In the genomic region with DNA sequence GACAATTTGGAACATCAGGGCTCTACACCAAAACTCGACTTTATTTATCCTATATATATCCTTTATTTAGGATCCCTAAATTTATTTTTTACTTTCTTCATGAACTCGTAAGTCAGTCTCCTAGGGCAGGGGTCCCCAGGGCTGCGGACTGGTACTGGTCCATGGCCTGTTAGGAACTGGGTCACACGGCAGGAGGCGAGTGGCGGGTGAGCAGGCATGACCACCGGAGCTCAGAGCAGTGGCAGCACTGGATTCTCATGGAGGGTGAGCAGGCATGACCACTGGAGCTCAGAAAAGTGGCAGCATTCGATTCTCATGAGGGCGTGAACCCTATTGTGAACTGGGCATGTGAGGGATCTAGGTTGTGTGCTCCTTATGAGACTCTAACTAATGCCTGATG, we compare ENCODE assay signal across 6 cellular contexts.
"Had no signal": no experiment of that assay in that cellular context is flagged by ENCODE, and none has a peak within 500 bp of the region (broad histone marks: within the 10 kb centered on the region; RNA-seq: fewer than 3 reads in every experiment).

No MANE protein-coding gene starts in this region.

- FAIRE-seq: HepG2, K562 had no signal

- H3K27ac ChIP-seq: HL-60 had no signal

- DNase-seq: IMR-90, KBM-7 had no signal

- H3K4me3 Mint-ChIP-seq: IgD-negative memory B cell had no signal

- H3K27me3 Mint-ChIP-seq: IgD-negative memory B cell had no signal

- H3K4me3 ChIP-seq: K562 had no signal

- H3K4me1 Mint-ChIP-seq: IgD-negative memory B cell had no signal

- ATAC-seq: K562 had no signal

- H3K27ac Mint-ChIP-seq: IgD-negative memory B cell had no signal
